Comparison of ENCODE assay signal across 15 cellular contexts in the genomic region with DNA sequence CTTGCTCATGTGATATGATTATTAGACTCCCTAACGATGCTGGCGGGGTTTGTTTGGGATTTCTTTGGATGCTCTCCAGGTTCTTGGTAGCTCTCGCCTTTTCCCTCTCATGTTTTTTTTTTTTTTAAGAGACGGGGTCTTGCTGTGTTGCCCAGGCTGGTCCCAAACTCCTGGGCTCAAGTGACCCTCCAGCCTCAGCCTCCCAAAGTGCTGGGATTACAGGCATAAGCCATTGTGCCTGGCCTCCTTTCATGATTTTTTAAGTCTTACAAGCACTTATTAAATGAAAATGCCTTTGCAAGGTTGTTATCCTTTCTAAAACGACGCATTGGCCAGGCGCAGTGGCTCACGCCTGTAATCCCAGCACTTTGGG. TPM values are rescaled to one million over a fixed set of nuclear protein-coding genes. Genes with fewer than 3 reads are reported as not detected.
DNase-seq lines count a peak whose midpoint lies in the region; ATAC-seq and TF ChIP-seq lines count a peak whose summit lies in the region.
"Had no signal": no experiment of that assay in that cellular context is flagged by ENCODE, and none has a peak within 500 bp of the region (broad histone marks: within the 10 kb centered on the region; RNA-seq: fewer than 3 reads in every experiment).

No MANE protein-coding gene starts in this region.

- H3K4me1 Mint-ChIP-seq in naive thymus-derived CD8-positive, alpha-beta T cell = peaks cover 31 to 79% (median 51%) of the 10 kb centered on the region in 4 donors
- peaks cover 32% of the 10 kb centered on the region for H3K4me1 Mint-ChIP-seq in activated T-helper 1 cell treated with anti-CD3 and anti-CD28 coated beads, Interleukin-12 subunit alpha, Interleukin-12 subunit beta, Interleukin-2, Interleukin-4 antibody, amounts not matched to agents 30 ng/mL and 10 ng/mL and 1 ng/mL, durations not matched to agents 14 hours and 24 hours and 36 hours (ENCODE audit: low read depth)

- no peaks in the 10 kb centered on the region for H3K9me3 ChIP-seq in BLaER1 treated with 17β-estradiol and CSF1 and Interleukin-3, amounts not matched to agents 10 nM and 100 nM (replicated peaks in 1 of 11)
- H3K9me3 ChIP-seq in HEK293 (ENCODE audit: control insufficient read depth, insufficient read depth, low read depth, low read length) (no peaks in the 10 kb centered on the region), uterus (no peaks in the 10 kb centered on the region)
- H3K9me3 ChIP-seq: Caco-2 had no signal

- peaks cover 0 to 6% (median 2%) of the 10 kb centered on the region in 3 donors for H3K36me3 Mint-ChIP-seq in naive thymus-derived CD8-positive, alpha-beta T cell
- peaks cover 8% of the 10 kb centered on the region for H3K36me3 Mint-ChIP-seq in activated T-helper 1 cell treated with anti-CD3 and anti-CD28 coated beads, Interleukin-12 subunit alpha, Interleukin-12 subunit beta, Interleukin-2, Interleukin-4 antibody, amounts not matched to agents 30 ng/mL and 10 ng/mL and 1 ng/mL, durations not matched to agents 14 hours and 24 hours and 36 hours (ENCODE audit: low read depth)

- ATAC-seq in naive thymus-derived CD8-positive, alpha-beta T cell = no peak
- no peak for ATAC-seq in GM21381 (IDR thresholded peaks at IDR 0.05; ENCODE audit: unreplicated experiment)
- no peak for ATAC-seq in GM18511 (IDR thresholded peaks at IDR 0.05; ENCODE audit: unreplicated experiment)
- ATAC-seq: CD8-positive, alpha-beta T cell had no signal

- peaks cover 60 to 97% (median 75%) of the 10 kb centered on the region in 10 experiments for H3K4me1 ChIP-seq in BLaER1 treated with 17β-estradiol and CSF1 and Interleukin-3, amounts not matched to agents 10 nM and 100 nM
- H3K4me1 ChIP-seq in HEK293 (ENCODE audit: control insufficient read depth, insufficient read depth, low read length) (peaks cover 4% of the 10 kb centered on the region), uterus (peaks cover 0 to 6% of the 10 kb centered on the region in 2 donors)

- H3K4me3 Mint-ChIP-seq in naive thymus-derived CD8-positive, alpha-beta T cell = peak overlapping the region in 1 of 10 donors; percentile 14
- H3K4me3 Mint-ChIP-seq in activated T-helper 1 cell treated with anti-CD3 and anti-CD28 coated beads, Interleukin-12 subunit alpha, Interleukin-12 subunit beta, Interleukin-2, Interleukin-4 antibody, amounts not matched to agents 30 ng/mL and 10 ng/mL and 1 ng/mL, durations not matched to agents 14 hours and 24 hours and 36 hours = no peak overlapping the region
- H3K4me3 Mint-ChIP-seq: B cell; CD8-positive, alpha-beta T cell had no signal

- H3K27me3 ChIP-seq in BLaER1 treated with 17β-estradiol and CSF1 and Interleukin-3, amounts not matched to agents 10 nM and 100 nM = peaks cover 0 to 33% (median 12%) of the 10 kb centered on the region in 11 experiments; a peak in 13 of 22 replicates
- H3K27me3 ChIP-seq in uterus = no peaks in the 10 kb centered on the region

- H4K20me1 ChIP-seq in BLaER1 treated with 17β-estradiol and CSF1 and Interleukin-3, amounts not matched to agents 10 nM and 100 nM = peaks cover 0 to 71% (median 15%) of the 10 kb centered on the region in 11 experiments; a peak in 13 of 22 replicates

- intact Hi-C loops in uterus (cut with DNase I; ENCODE audit: low total_unique reads) = no loop called here
- intact Hi-C loops in activated T-helper 1 cell treated with anti-CD3 and anti-CD28 coated beads, Interleukin-12 subunit alpha, Interleukin-12 subunit beta, Interleukin-2, Interleukin-4 antibody, amounts not matched to agents 30 ng/mL and 10 ng/mL and 1 ng/mL, durations not matched to agents 14 hours and 24 hours and 36 hours (cut with micrococcal nuclease) = loop anchor here (10.0 kb wide), 1 partner anchor 503 kb away; no protein-coding TSS in a partner anchor

- CTCF ChIA-PET in HEK293 (lab: Yijun Ruan, JAX) = interaction anchor here (0.6 to 1.4 kb wide), 3 partner anchors 35 to 325 kb away, joined by 3 to 5 read pairs (median 4); no protein-coding TSS in a partner anchor

- POLR2A ChIA-PET in HEK293 (lab: Yijun Ruan, JAX) = interaction anchor here (0.6 kb wide), 1 partner anchor 641 kb away, joined by 4 read pairs; no protein-coding TSS in a partner anchor
- POLR2A ChIA-PET in naive thymus-derived CD8-positive, alpha-beta T cell (lab: Charles Lee) = interaction anchor here (1.6 kb wide), 1 partner anchor 24 kb away, joined by 5 read pairs; a partner anchor contains a TSS

- no peak for DNase-seq in naive thymus-derived CD8-positive, alpha-beta T cell
- no peak for DNase-seq in uterus
- no peak for DNase-seq in activated T-helper 1 cell treated with anti-CD3 and anti-CD28 coated beads, Interleukin-12 subunit alpha, Interleukin-12 subunit beta, Interleukin-2, Interleukin-4 antibody, amounts not matched to agents 30 ng/mL and 10 ng/mL and 1 ng/mL, durations not matched to agents 14 hours and 24 hours and 36 hours (ENCODE audit: low spot score)
- DNase-seq: Caco-2; CD8-positive, alpha-beta T cell; DND-41; GDM1; HCEC 1CT; KBM-7 had no signal

- peak overlapping the region in 1 of 11 experiments; percentile 40; a peak in 2 of 22 replicates for H3K9ac ChIP-seq in BLaER1 treated with 17β-estradiol and CSF1 and Interleukin-3, amounts not matched to agents 10 nM and 100 nM

- no peaks in the 10 kb centered on the region for H3K9me3 Mint-ChIP-seq in naive thymus-derived CD8-positive, alpha-beta T cell
- H3K9me3 Mint-ChIP-seq in activated T-helper 1 cell treated with anti-CD3 and anti-CD28 coated beads, Interleukin-12 subunit alpha, Interleukin-12 subunit beta, Interleukin-2, Interleukin-4 antibody, amounts not matched to agents 30 ng/mL and 10 ng/mL and 1 ng/mL, durations not matched to agents 14 hours and 24 hours and 36 hours = no peaks in the 10 kb centered on the region
- H3K9me3 Mint-ChIP-seq: CD8-positive, alpha-beta T cell had no signal

- H3K36me3 ChIP-seq in BLaER1 treated with 17β-estradiol and CSF1 and Interleukin-3, amounts not matched to agents 10 nM and 100 nM = peaks cover 0 to 34% (median 0%) of the 10 kb centered on the region in 11 experiments; a peak in 7 of 22 replicates
- H3K36me3 ChIP-seq in HEK293 (ENCODE audit: control insufficient read depth in 2 of 2, insufficient read depth in 1 of 2, low read length in 2 of 2) (no peaks in the 10 kb centered on the region), uterus (no peaks in the 10 kb centered on the region)

- H3K27ac ChIP-seq in BLaER1 treated with 17β-estradiol and CSF1 and Interleukin-3, amounts not matched to agents 10 nM and 100 nM = peak overlapping the region in 6 of 11 experiments; percentile 66 to 84 (median 76); a peak in 7 of 22 replicates
- H3K27ac ChIP-seq in HEK293 (ENCODE audit: extremely low read depth, low read depth, low read length) (no peak overlapping the region), uterus (peak overlapping the region; percentile 80 to 91)
- H3K27ac ChIP-seq: C4-2B had no signal

- peak overlapping the region in 6 of 10 donors; percentile 8 to 86 (median 51) for H3K27ac Mint-ChIP-seq in naive thymus-derived CD8-positive, alpha-beta T cell
- no peak overlapping the region for H3K27ac Mint-ChIP-seq in activated T-helper 1 cell treated with anti-CD3 and anti-CD28 coated beads, Interleukin-12 subunit alpha, Interleukin-12 subunit beta, Interleukin-2, Interleukin-4 antibody, amounts not matched to agents 30 ng/mL and 10 ng/mL and 1 ng/mL, durations not matched to agents 14 hours and 24 hours and 36 hours
- H3K27ac Mint-ChIP-seq: B cell; CD8-positive, alpha-beta T cell had no signal

- TF ChIP-seq POLR2A in uterus (IDR thresholded peaks at IDR 0.05) = no peak

- peaks cover 0 to 1% (median 0%) of the 10 kb centered on the region in 5 donors for H3K27me3 Mint-ChIP-seq in naive thymus-derived CD8-positive, alpha-beta T cell
- H3K27me3 Mint-ChIP-seq in activated T-helper 1 cell treated with anti-CD3 and anti-CD28 coated beads, Interleukin-12 subunit alpha, Interleukin-12 subunit beta, Interleukin-2, Interleukin-4 antibody, amounts not matched to agents 30 ng/mL and 10 ng/mL and 1 ng/mL, durations not matched to agents 14 hours and 24 hours and 36 hours (ENCODE audit: insufficient read depth) = peaks cover 8% of the 10 kb centered on the region

- H3K4me2 ChIP-seq in BLaER1 treated with 17β-estradiol and CSF1 and Interleukin-3, amounts not matched to agents 10 nM and 100 nM = peak overlapping the region; percentile 54 to 95 (median 91); a peak in 21 of 22 replicates

- TF ChIP-seq CTCF in HEK293 (tag by site-specific recombination; IDR thresholded peaks at IDR 0.05) = no peak
- no peak for TF ChIP-seq CTCF in uterus (IDR thresholded peaks at IDR 0.05)

- no peak overlapping the region for H3K4me3 ChIP-seq in BLaER1 treated with 17β-estradiol and CSF1 and Interleukin-3, amounts not matched to agents 10 nM and 100 nM
- H3K4me3 ChIP-seq in HEK293 (ENCODE audit: low read depth, low read length) = no peak overlapping the region
- H3K4me3 ChIP-seq in uterus = no peak overlapping the region

TF ChIP-seq in HEK293, 187 proteins besides CTCF, POLR2A, EP300 and RAD21 (continues in another document):
- TF ChIP-seq ZNF596 (tag by site-specific recombination; IDR thresholded peaks at IDR 0.05) (no peak), ZNF354C (tag by site-specific recombination; IDR thresholded peaks at IDR 0.05; ENCODE audit: borderline replicate concordance, low read depth) (no peak), ZNF121 (tag by site-specific recombination; IDR thresholded peaks at IDR 0.05) (peak; percentile 54; the same call in 1 of the 2 replicates), GFI1B (tag by site-specific recombination; IDR thresholded peaks at IDR 0.05) (no peak)

RNA-seq across cellular contexts. Expression of a gene that starts 24.1 kb away (rescaled TPM):
- 10 to 100 TPM; 13.0 to 15.1 TPM for total RNA-seq in naive thymus-derived CD8-positive, alpha-beta T cell
- 10 to 100 TPM in 1 of 3 donors, 1 to 10 TPM in 2; 4.5 to 12.1 (median 7.8) TPM for polyA plus RNA-seq in naive thymus-derived CD8-positive, alpha-beta T cell
- 10 to 100 TPM in 1 of 4 donors, 1 to 10 TPM in 3; 4.7 to 17.3 (median 9.4) TPM for total RNA-seq in uterus
- total RNA-seq in activated T-helper 1 cell treated with anti-CD3 and anti-CD28 coated beads, Interleukin-12 subunit alpha, Interleukin-12 subunit beta, Interleukin-2, Interleukin-4 antibody, amounts not matched to agents 30 ng/mL and 10 ng/mL and 1 ng/mL, durations not matched to agents 14 hours and 24 hours and 36 hours = 12.6 and 12.9 TPM in 2 replicates

RNA-seq across cellular contexts. Expression of a gene that starts 40.4 kb away (rescaled TPM):
- 10 to 100 TPM; 29.0 to 32.5 TPM for total RNA-seq in naive thymus-derived CD8-positive, alpha-beta T cell
- polyA plus RNA-seq in naive thymus-derived CD8-positive, alpha-beta T cell = 10 to 100 TPM; 28.8 to 45.3 (median 37.7) TPM
- 10 to 100 TPM; 16.5 to 50.2 (median 39.1) TPM for total RNA-seq in uterus
- total RNA-seq in activated T-helper 1 cell treated with anti-CD3 and anti-CD28 coated beads, Interleukin-12 subunit alpha, Interleukin-12 subunit beta, Interleukin-2, Interleukin-4 antibody, amounts not matched to agents 30 ng/mL and 10 ng/mL and 1 ng/mL, durations not matched to agents 14 hours and 24 hours and 36 hours = 29.0 and 30.6 TPM in 2 replicates
